Comparison of ENCODE assay signal across 8 cellular contexts in the genomic region with DNA sequence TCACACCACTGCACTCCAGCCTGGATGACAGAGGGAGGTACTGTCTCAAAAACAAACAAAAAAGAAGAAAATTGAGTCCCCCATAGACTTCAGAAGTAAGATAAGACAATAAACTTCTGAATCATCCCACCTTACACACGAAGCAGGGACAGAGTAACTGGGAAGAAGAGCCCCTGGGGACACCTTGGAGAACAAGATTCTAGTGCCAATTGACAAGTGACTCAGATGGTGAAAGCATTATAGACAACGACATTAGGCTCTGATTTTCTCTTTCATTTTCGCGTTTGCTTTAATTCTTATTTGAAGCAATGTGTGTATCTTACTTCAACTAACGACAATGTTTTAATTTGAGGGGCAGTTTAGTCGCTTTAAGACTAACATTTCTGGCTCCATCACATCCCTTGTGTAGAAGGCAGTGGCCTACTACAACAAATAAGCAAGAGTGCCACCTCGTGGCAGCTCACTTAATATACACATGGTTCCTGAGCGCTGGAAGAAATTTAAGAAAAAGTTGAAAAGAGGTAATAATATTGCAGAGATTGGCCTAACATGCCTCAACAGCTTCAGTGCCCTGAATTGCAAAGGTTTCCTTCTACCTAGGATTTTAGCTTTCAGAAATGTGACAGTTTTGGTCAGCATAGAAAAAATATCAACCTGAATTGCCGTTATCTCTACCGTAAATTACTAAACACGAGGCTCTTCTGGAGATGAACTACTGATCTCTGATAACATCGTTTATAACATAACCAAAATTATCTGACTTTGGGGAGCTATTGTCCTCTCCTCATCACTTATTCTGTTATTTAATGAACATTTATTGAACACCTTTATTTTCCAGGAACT. TPM values are rescaled to one million over a fixed set of nuclear protein-coding genes. Genes with fewer than 3 reads are reported as not detected.
DNase-seq lines count a peak whose midpoint lies in the region; ATAC-seq and TF ChIP-seq lines count a peak whose summit lies in the region.

No MANE protein-coding gene starts in this region.

- in situ Hi-C loops in GM13977 (cut with MboI; ENCODE audit: low pct_unique_long_range_greater_than_20kb, low sequenced_read_pairs, unreplicated experiment) = loop anchor here (25.0 kb wide), 2 partner anchors 323 to 723 kb away; a partner anchor contains a TSS

- H3K27ac ChIP-seq in 22Rv1 = no peak overlapping the region
- no peak overlapping the region for H3K27ac ChIP-seq in VCaP

- H3K4me3 ChIP-seq in cardiac fibroblast (replicated peaks in 1 of 2; ENCODE audit: low read depth in 2 of 2, low read length in 2 of 2) = no peak overlapping the region
- no peak overlapping the region for H3K4me3 ChIP-seq in kidney epithelial cell (ENCODE audit: low read depth, low read length)

- no peaks in the 10 kb centered on the region for H3K27me3 ChIP-seq in kidney epithelial cell (ENCODE audit: control insufficient read depth, insufficient read depth, low read length)

- H3K36me3 ChIP-seq in kidney epithelial cell (ENCODE audit: control insufficient read depth, insufficient read depth, low read length) = no peaks in the 10 kb centered on the region

- peak; percentile 53 for DNase-seq in GM13977 (ENCODE audit: low spot score)
- DNase-seq in NCI-H2107 (lab: John Stamatoyannopoulos, UW) = peak; percentile 60
- peak; percentile 80 to 81 for DNase-seq in cardiac fibroblast (ENCODE audit: low read depth in 2 of 2)
- peak; percentile 21 for DNase-seq in kidney epithelial cell (ENCODE audit: low read depth)
- peak; percentile 60 for DNase-seq in stimulated activated CD4-positive, alpha-beta T cell treated with anti-CD3 and anti-CD28 coated beads, Interleukin-4, amount 100 ng/mL, for 1 hour

- ATAC-seq in HG02938 (IDR thresholded peaks at IDR 0.05; ENCODE audit: unreplicated experiment) = peak; percentile 72

- TF ChIP-seq CTCF in 22Rv1 (IDR thresholded peaks at IDR 0.05) (peak; percentile 86), GM13977 (IDR thresholded peaks at IDR 0.05; ENCODE audit: extremely low read depth, insufficient read depth, missing control alignments) (peak; percentile 70), VCaP (conservative IDR thresholded peaks at IDR 0.05) (peak; percentile 84), cardiac fibroblast (IDR thresholded peaks at IDR 0.05; ENCODE audit: low read depth, low read length) (peak; percentile 61), kidney epithelial cell (IDR thresholded peaks at IDR 0.05; ENCODE audit: insufficient read depth, low read length, poor library complexity, severe bottlenecking) (peak; percentile 65)

RNA-seq across cellular contexts. Expression of a gene that starts 36.7 kb away (rescaled TPM):
- 232 and 236 TPM in 2 replicates for total RNA-seq in kidney epithelial cell

Comparison
In these comparisons a context has a peak if more than half of its experiments do, and no peak if none do; other contexts are left out.
1. DNase-seq: peak in every context shown above with its lines; median percentile 80 in cardiac fibroblast; 60 in NCI-H2107; 60 in stimulated activated CD4-positive, alpha-beta T cell treated with anti-CD3 and anti-CD28 coated beads, Interleukin-4, amount 100 ng/mL, for 1 hour; 53 in GM13977; 21 in kidney epithelial cell.